In the genomic region with DNA sequence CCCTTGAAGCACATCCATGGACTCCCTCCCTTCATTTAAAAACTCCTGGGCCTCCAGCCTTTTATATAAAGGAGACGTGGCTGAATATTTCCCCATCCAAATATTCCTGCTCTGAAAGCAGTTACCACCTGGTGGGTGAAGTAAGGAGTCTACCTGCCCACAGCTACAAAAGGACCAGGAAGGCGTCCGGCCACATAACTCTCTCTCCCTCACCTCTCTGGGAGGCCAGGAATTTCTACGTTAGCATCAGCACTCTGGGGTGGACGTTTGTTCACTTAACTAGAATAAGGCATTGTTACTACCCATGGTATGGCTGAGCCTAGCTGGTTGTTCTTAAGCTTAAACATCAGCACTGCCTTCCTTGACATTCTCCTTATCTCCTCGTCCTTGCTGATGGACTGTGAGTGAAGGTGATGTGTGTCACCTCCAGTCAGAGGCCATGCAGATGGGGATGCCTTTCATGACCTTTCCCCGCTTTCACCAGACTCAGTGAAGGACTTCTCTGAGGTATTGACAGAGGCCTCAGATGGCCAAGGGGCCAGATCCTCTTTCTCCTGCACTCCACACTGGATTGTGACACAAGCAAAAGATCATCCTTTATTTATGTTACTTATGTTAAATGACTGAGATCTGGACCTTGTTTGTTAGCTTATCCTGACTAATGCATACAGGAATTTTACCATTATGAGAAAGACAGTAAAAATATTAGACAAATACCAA, we compare ENCODE assay signal across 24 cellular contexts. TPM values are rescaled to one million over a fixed set of nuclear protein-coding genes. Genes with fewer than 3 reads are reported as not detected.
DNase-seq lines count a peak whose midpoint lies in the region; ATAC-seq and TF ChIP-seq lines count a peak whose summit lies in the region.
"Had no signal": no experiment of that assay in that cellular context is flagged by ENCODE, and none has a peak within 500 bp of the region (broad histone marks: within the 10 kb centered on the region; RNA-seq: fewer than 3 reads in every experiment).

No MANE protein-coding gene starts in this region.

- no peak overlapping the region for H3K9ac ChIP-seq in PC-3 (ENCODE audit: low read length)

- H3K27ac Mint-ChIP-seq in Caco-2 (ENCODE audit: unreplicated experiment) = peak overlapping the region; percentile 91
- H3K27ac Mint-ChIP-seq: CD4-positive, CD25-positive, alpha-beta regulatory T cell had no signal

- H3K27me3 ChIP-seq in Caco-2 (replicated peaks; ENCODE audit: control insufficient read depth, insufficient read depth, low read length) (no peaks in the 10 kb centered on the region), PC-3 (ENCODE audit: low read length) (no peaks in the 10 kb centered on the region)

- TF ChIP-seq CTCF in Caco-2 (IDR thresholded peaks at IDR 0.05; ENCODE audit: insufficient read depth in 1 of 2, low read depth in 1 of 2, low read length in 1 of 2, severe bottlenecking in 1 of 2, unreplicated experiment in 1 of 2) (no peak), PC-3 (conservative IDR thresholded peaks at IDR 0.05; ENCODE audit: low read depth, low read length) (no peak), foreskin fibroblast (IDR thresholded peaks at IDR 0.05; ENCODE audit: low read depth, low read length) (no peak)

- H3K27me3 Mint-ChIP-seq in Caco-2 (ENCODE audit: insufficient read depth, unreplicated experiment) = no peaks in the 10 kb centered on the region

- no TSS peak for BruUV-seq in Caco-2 (replicated peaks; lab: Mats Ljungman, UMichigan)
- BruUV-seq in PC-3 (replicated peaks; lab: Mats Ljungman, UMichigan) = no TSS peak

- CTCF ChIA-PET in Caco-2 (lab: Charles Lee) = interaction anchor here (0.8 to 1.1 kb wide), 2 partner anchors 22 to 120 kb away, joined by 3 to 12 read pairs; no protein-coding TSS in a partner anchor
- CTCF ChIA-PET in PC-3 (lab: Charles Lee) = no interaction called here

- intact Hi-C loops in Caco-2 (cut with micrococcal nuclease; ENCODE audit: unreplicated experiment) (no loop called here), PC-3 (cut with micrococcal nuclease) (no loop called here)

- H3K79me2 ChIP-seq in PC-3 (ENCODE audit: low read length) = no peaks in the 10 kb centered on the region

- no peak overlapping the region for H3K27ac ChIP-seq in PC-3 (ENCODE audit: low read length)
- H3K27ac ChIP-seq: HL-60, SK-N-MC had no signal

- ATAC-seq in PC-3 = peak; percentile 75
- ATAC-seq in HG03521 (IDR thresholded peaks at IDR 0.05; ENCODE audit: unreplicated experiment) = no peak
- ATAC-seq in GM19455 (IDR thresholded peaks at IDR 0.05; ENCODE audit: unreplicated experiment) = no peak
- no peak for ATAC-seq in GM18861 (IDR thresholded peaks at IDR 0.05; ENCODE audit: unreplicated experiment)

- no peak overlapping the region for H3K4me2 ChIP-seq in PC-3 (ENCODE audit: low read length)

- no peaks in the 10 kb centered on the region for H3K9me3 Mint-ChIP-seq in Caco-2 (ENCODE audit: unreplicated experiment)

- no peak overlapping the region for H2AFZ ChIP-seq in PC-3 (ENCODE audit: low read length)

- no peak overlapping the region for H3K4me3 ChIP-seq in Caco-2 (ENCODE audit: low read depth, low read length)
- H3K4me3 ChIP-seq in PC-3 (ENCODE audit: low read length) = no peak overlapping the region
- no peak overlapping the region for H3K4me3 ChIP-seq in foreskin fibroblast (ENCODE audit: low read depth in 1 of 2, low read length in 2 of 2)
- H3K4me3 ChIP-seq: SK-N-MC had no signal

- H3K36me3 Mint-ChIP-seq in Caco-2 (ENCODE audit: insufficient read depth, unreplicated experiment) = peaks cover 6% of the 10 kb centered on the region
- H3K36me3 Mint-ChIP-seq: CD4-positive, CD25-positive, alpha-beta regulatory T cell had no signal

- POLR2A ChIA-PET in Caco-2 (lab: Charles Lee) = no interaction called here
- POLR2A ChIA-PET in PC-3 (lab: Charles Lee; ENCODE audit: unreplicated experiment) = no interaction called here

- H3K4me3 Mint-ChIP-seq in Caco-2 (ENCODE audit: unreplicated experiment) = no peak overlapping the region
- H3K4me3 Mint-ChIP-seq: CD4-positive, CD25-positive, alpha-beta regulatory T cell had no signal

- no peaks in the 10 kb centered on the region for H3F3A ChIP-seq in PC-3 (ENCODE audit: low read length, unreplicated experiment)

- H3K9me3 ChIP-seq in Caco-2 = no peaks in the 10 kb centered on the region
- H3K9me3 ChIP-seq in PC-3 (ENCODE audit: low read length) = no peaks in the 10 kb centered on the region

- no peaks in the 10 kb centered on the region for H3K9me2 ChIP-seq in PC-3 (replicated peaks; ENCODE audit: low read length)

- H4K20me1 ChIP-seq in PC-3 (ENCODE audit: low read length) = no peaks in the 10 kb centered on the region

- H3K4me1 Mint-ChIP-seq in Caco-2 (ENCODE audit: low read depth, unreplicated experiment) = peaks cover 44% of the 10 kb centered on the region
- H3K4me1 Mint-ChIP-seq: CD4-positive, CD25-positive, alpha-beta regulatory T cell had no signal

- H3K36me3 ChIP-seq in Caco-2 (ENCODE audit: control insufficient read depth, insufficient read depth, low read length) = no peaks in the 10 kb centered on the region
- H3K36me3 ChIP-seq in PC-3 (ENCODE audit: low read depth, low read length) = no peaks in the 10 kb centered on the region

- DNase-seq in Caco-2 (peak in 1 of 2 experiments; percentile 64), ELR (ENCODE audit: low read depth) (peak; percentile 24), PC-3 (peak; percentile 27), foreskin fibroblast (peak; percentile 23 to 47), SK-N-DZ (ENCODE audit: low spot score) (no peak)
- DNase-seq: CD4-positive, CD25-positive, alpha-beta regulatory T cell; COR-L47; DMS 273 treated with DMSO at 0.1 percent for 48 hours; DMS79 treated with DMSO at 0.1 percent for 48 hours; H7; KG1; NCI-H1105 treated with DMSO at 0.1 percent for 48 hours; NCI-H1694; NCI-H2081; NCI-H2171; NCI-H345; NCI-H524 treated with DMSO at 0.1 percent for 48 hours; OCI-M1; SHP77 had no signal

- H3K4me1 ChIP-seq in Caco-2 = peaks cover 59% of the 10 kb centered on the region
- H3K4me1 ChIP-seq in PC-3 (ENCODE audit: insufficient read depth, low read length) = no peaks in the 10 kb centered on the region

RNA-seq across cellular contexts. Expression of a gene that starts 22.2 kb away (rescaled TPM):
- total RNA-seq in Caco-2 (2022) (81.3 and 81.9 TPM in 2 replicates), PC-3 (2014; rRNA removed) (11.7 and 14.4 TPM in 2 replicates)
- 24.3 and 25.7 TPM in 2 replicates for polyA plus RNA-seq in SK-N-DZ (2014; cell fraction: cytosol; rRNA removed)
- polyA plus RNA-seq in SK-N-DZ (2014; cell fraction: nucleus; rRNA removed) = 15.0 and 16.7 TPM in 2 replicates
